In the genomic region with DNA sequence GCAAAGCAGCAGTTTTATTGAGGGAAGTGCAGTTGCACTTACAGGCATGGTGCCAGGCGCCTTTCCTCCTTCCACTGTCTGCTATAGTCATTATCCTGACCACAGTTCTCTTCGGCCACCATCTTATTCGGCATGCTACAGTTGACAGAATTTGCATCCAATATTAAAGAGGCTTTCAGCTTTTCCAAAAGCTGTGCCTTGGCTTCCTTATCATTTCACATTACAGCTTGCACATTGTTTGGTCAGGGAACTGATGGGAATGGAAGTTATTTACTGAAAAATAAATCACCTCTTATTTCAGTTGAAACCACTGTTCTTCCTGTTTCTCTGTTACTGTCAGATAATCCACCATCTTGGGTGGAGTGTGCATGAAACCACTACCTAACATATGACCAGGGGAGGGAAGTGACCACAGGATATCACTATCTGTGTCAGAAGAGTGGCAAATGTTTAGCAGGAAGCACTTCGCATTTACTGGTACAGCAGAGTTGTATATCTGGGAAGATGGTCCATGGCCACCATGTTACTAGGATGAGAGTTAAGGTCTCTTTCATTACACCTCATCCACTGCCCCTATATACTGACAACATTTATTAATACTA, we compare ENCODE assay signal across 1 cellular context.
TF ChIP-seq lines count a peak whose summit lies in the region.

No MANE protein-coding gene starts in this region.

TF ChIP-seq in K562, 482 proteins besides CTCF, POLR2A, EP300 and RAD21 (continued from another document):
- TF ChIP-seq, protein P1, sequence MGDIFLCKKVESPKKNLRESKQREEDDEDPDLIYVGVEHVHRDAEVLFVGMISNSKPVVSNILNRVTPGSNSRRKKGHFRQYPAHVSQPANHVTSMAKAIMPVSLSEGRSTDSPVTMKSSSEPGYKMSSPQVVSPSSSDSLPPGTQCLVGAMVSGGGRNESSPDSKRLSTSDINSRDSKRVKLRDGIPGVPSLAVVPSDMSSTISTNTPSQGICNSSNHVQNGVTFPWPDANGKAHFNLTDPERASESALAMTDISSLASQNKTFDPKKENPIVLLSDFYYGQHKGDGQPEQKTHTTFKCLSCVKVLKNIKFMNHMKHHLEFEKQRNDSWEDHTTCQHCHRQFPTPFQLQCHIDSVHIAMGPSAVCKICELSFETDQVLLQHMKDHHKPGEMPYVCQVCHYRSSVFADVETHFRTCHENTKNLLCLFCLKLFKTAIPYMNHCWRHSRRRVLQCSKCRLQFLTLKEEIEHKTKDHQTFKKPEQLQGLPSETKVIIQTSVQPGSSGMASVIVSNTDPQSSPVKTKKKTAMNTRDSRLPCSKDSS (IDR thresholded peaks at IDR 0.05; ENCODE audit: low read depth, partially characterized antibody) = no peak
- no peak for TF ChIP-seq DNMT1 (IDR thresholded peaks at IDR 0.05)
- peak; percentile 71; the same call in 1 of the 2 replicates for TF ChIP-seq ZNF668 (CRISPR knock-in tag; IDR thresholded peaks at IDR 0.05)
- TF ChIP-seq, protein P2, sequence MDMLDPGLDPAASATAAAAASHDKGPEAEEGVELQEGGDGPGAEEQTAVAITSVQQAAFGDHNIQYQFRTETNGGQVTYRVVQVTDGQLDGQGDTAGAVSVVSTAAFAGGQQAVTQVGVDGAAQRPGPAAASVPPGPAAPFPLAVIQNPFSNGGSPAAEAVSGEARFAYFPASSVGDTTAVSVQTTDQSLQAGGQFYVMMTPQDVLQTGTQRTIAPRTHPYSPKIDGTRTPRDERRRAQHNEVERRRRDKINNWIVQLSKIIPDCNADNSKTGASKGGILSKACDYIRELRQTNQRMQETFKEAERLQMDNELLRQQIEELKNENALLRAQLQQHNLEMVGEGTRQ (CRISPR knock-in tag; IDR thresholded peaks at IDR 0.05) = no peak
- no peak for TF ChIP-seq ZNF23 (CRISPR knock-in tag; IDR thresholded peaks at IDR 0.05)
- TF ChIP-seq ETV6 (IDR thresholded peaks at IDR 0.05; ENCODE audit: borderline replicate concordance in 1 of 2, low read depth in 2 of 2, low read length in 1 of 2) = peak; percentile 68 to 94; a peak in 3 of 4 replicates
- no peak for TF ChIP-seq ETV6 (CRISPR knock-in tag; IDR thresholded peaks at IDR 0.05; ENCODE audit: borderline replicate concordance)
- TF ChIP-seq RCOR1 (IDR thresholded peaks at IDR 0.05; ENCODE audit: borderline replicate concordance in 1 of 2, low read depth in 2 of 2, low read length in 2 of 2) = peak; percentile 97 to 99
- TF ChIP-seq, protein P3, sequence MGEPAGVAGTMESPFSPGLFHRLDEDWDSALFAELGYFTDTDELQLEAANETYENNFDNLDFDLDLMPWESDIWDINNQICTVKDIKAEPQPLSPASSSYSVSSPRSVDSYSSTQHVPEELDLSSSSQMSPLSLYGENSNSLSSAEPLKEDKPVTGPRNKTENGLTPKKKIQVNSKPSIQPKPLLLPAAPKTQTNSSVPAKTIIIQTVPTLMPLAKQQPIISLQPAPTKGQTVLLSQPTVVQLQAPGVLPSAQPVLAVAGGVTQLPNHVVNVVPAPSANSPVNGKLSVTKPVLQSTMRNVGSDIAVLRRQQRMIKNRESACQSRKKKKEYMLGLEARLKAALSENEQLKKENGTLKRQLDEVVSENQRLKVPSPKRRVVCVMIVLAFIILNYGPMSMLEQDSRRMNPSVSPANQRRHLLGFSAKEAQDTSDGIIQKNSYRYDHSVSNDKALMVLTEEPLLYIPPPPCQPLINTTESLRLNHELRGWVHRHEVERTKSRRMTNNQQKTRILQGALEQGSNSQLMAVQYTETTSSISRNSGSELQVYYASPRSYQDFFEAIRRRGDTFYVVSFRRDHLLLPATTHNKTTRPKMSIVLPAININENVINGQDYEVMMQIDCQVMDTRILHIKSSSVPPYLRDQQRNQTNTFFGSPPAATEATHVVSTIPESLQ (CRISPR knock-in tag; IDR thresholded peaks at IDR 0.05) = 0 out of 2 replicates have a peak, but pooled peaks have one; percentile 61
- TF ChIP-seq PML (IDR thresholded peaks at IDR 0.05; ENCODE audit: low read length) = peak; percentile 95
- peak; percentile 76 to 81; a peak in 3 of 4 replicates for TF ChIP-seq TEAD1 (CRISPR knock-in tag; IDR thresholded peaks at IDR 0.05)
- peak; percentile 93 for TF ChIP-seq SMARCA4 (IDR thresholded peaks at IDR 0.05)
- TF ChIP-seq TBL1XR1 (IDR thresholded peaks at IDR 0.05; ENCODE audit: low read length in 2 of 2) = peak; percentile 89 to 96
- no peak for TF ChIP-seq NR1H2 (CRISPR knock-in tag; IDR thresholded peaks at IDR 0.05)
- peak; percentile 78; the same call in 1 of the 2 replicates for TF ChIP-seq CC2D1A (IDR thresholded peaks at IDR 0.05)
- no peak for TF ChIP-seq PTBP1 (IDR thresholded peaks at IDR 0.05; ENCODE audit: low read depth, low read length)
- TF ChIP-seq CEBPG (CRISPR knock-in tag; IDR thresholded peaks at IDR 0.05) = no peak
- TF ChIP-seq CEBPG (tag; conservative IDR thresholded peaks at IDR 0.05 in 1 of 2, IDR thresholded peaks at IDR 0.05 in 1 of 2) = no peak
- TF ChIP-seq, protein P4, sequence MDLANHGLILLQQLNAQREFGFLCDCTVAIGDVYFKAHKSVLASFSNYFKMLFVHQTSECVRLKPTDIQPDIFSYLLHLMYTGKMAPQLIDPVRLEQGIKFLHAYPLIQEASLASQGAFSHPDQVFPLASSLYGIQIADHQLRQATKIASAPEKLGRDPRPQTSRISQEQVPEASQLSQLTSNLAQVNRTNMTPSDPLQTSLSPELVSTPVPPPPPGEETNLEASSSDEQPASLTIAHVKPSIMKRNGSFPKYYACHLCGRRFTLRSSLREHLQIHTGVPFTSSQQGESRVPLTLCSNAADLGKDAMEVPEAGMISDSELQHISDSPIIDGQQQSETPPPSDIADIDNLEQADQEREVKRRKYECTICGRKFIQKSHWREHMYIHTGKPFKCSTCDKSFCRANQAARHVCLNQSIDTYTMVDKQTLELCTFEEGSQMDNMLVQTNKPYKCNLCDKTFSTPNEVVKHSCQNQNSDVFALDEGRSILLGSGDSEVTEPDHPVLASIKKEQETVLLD (IDR thresholded peaks at IDR 0.05) = peak; percentile 63; the same call in 1 of the 2 replicates
- TF ChIP-seq KHSRP (IDR thresholded peaks at IDR 0.05) = 0 out of 2 replicates have a peak, but pooled peaks have one; percentile 14
- TF ChIP-seq PRPF4 (IDR thresholded peaks at IDR 0.05; ENCODE audit: insufficient read depth, low read depth, low read length, poor library complexity, severe bottlenecking) = no peak
- no peak for TF ChIP-seq CBX5 (IDR thresholded peaks at IDR 0.05; ENCODE audit: borderline replicate concordance, low read depth)
- TF ChIP-seq, protein P5, sequence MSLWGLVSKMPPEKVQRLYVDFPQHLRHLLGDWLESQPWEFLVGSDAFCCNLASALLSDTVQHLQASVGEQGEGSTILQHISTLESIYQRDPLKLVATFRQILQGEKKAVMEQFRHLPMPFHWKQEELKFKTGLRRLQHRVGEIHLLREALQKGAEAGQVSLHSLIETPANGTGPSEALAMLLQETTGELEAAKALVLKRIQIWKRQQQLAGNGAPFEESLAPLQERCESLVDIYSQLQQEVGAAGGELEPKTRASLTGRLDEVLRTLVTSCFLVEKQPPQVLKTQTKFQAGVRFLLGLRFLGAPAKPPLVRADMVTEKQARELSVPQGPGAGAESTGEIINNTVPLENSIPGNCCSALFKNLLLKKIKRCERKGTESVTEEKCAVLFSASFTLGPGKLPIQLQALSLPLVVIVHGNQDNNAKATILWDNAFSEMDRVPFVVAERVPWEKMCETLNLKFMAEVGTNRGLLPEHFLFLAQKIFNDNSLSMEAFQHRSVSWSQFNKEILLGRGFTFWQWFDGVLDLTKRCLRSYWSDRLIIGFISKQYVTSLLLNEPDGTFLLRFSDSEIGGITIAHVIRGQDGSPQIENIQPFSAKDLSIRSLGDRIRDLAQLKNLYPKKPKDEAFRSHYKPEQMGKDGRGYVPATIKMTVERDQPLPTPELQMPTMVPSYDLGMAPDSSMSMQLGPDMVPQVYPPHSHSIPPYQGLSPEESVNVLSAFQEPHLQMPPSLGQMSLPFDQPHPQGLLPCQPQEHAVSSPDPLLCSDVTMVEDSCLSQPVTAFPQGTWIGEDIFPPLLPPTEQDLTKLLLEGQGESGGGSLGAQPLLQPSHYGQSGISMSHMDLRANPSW (CRISPR knock-in tag; IDR thresholded peaks at IDR 0.05) = no peak
- peak; percentile 84 for TF ChIP-seq CREM (IDR thresholded peaks at IDR 0.05; ENCODE audit: low read depth)
- TF ChIP-seq RB1 (IDR thresholded peaks at IDR 0.05; ENCODE audit: low read depth) = no peak
- peak; percentile 8; the same call in 1 of the 2 replicates for TF ChIP-seq ZNF311 (CRISPR knock-in tag; IDR thresholded peaks at IDR 0.05)
- TF ChIP-seq SAP30 (IDR thresholded peaks at IDR 0.05; ENCODE audit: borderline replicate concordance, insufficient read depth, low read depth, low read length, poor library complexity, severe bottlenecking) = no peak
- TF ChIP-seq, protein P6, sequence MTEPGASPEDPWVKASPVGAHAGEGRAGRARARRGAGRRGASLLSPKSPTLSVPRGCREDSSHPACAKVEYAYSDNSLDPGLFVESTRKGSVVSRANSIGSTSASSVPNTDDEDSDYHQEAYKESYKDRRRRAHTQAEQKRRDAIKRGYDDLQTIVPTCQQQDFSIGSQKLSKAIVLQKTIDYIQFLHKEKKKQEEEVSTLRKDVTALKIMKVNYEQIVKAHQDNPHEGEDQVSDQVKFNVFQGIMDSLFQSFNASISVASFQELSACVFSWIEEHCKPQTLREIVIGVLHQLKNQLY (CRISPR knock-in tag; conservative IDR thresholded peaks at IDR 0.05) = no peak
- 0 out of 2 replicates have a peak, but pooled peaks have one; percentile 54 for TF ChIP-seq KLF1 (tag; IDR thresholded peaks at IDR 0.05)
- TF ChIP-seq ZNF431 (CRISPR knock-in tag; IDR thresholded peaks at IDR 0.05) = no peak
- no peak for TF ChIP-seq FOS (IDR thresholded peaks at IDR 0.05; ENCODE audit: extremely low read depth, insufficient read length)
- peak; percentile 90 for TF ChIP-seq ETV1 (tag; conservative IDR thresholded peaks at IDR 0.05; ENCODE audit: low read depth)
- TF ChIP-seq ZBED1 (IDR thresholded peaks at IDR 0.05) = 0 out of 2 replicates have a peak, but pooled peaks have one; percentile 59
- no peak for TF ChIP-seq PHF8 (IDR thresholded peaks at IDR 0.05; ENCODE audit: borderline replicate concordance, low read length)
- TF ChIP-seq RAD51 (IDR thresholded peaks at IDR 0.05; ENCODE audit: borderline replicate concordance, low read depth) = no peak; the same call in 1 of the 2 replicates
- peak; percentile 37; the same call in 1 of the 2 replicates for TF ChIP-seq ZNF239 (CRISPR knock-in tag; IDR thresholded peaks at IDR 0.05)
- TF ChIP-seq, protein P7, sequence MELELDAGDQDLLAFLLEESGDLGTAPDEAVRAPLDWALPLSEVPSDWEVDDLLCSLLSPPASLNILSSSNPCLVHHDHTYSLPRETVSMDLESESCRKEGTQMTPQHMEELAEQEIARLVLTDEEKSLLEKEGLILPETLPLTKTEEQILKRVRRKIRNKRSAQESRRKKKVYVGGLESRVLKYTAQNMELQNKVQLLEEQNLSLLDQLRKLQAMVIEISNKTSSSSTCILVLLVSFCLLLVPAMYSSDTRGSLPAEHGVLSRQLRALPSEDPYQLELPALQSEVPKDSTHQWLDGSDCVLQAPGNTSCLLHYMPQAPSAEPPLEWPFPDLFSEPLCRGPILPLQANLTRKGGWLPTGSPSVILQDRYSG (tag; conservative IDR thresholded peaks at IDR 0.05; ENCODE audit: low read depth) = peak; percentile 77; the same call in 1 of the 2 replicates
- no peak for TF ChIP-seq MCM7 (IDR thresholded peaks at IDR 0.05)
